Comparison of ENCODE assay signal across 1 cellular context in genomic region chr9:78286946-78287388, GRCh38.
A peak's percentile ranks its signal among the peaks of the same experiment; 100 is the strongest.
TF ChIP-seq lines count a peak whose summit lies in the region.

No MANE protein-coding gene starts in this region.

TF ChIP-seq in HepG2, 621 proteins besides CTCF, POLR2A, EP300 and RAD21 (continued from another document and continues in another):
- no peak for TF ChIP-seq AFF4 (CRISPR knock-in tag; IDR thresholded peaks at IDR 0.05)
- peak; percentile 100 for TF ChIP-seq ZNF710 (CRISPR knock-in tag; IDR thresholded peaks at IDR 0.05; ENCODE audit: borderline replicate concordance)
- TF ChIP-seq SOX6 (IDR thresholded peaks at IDR 0.05) = no peak
- peak; percentile 99 for TF ChIP-seq SOX6 (CRISPR knock-in tag; IDR thresholded peaks at IDR 0.05)
- TF ChIP-seq ATF3 (CRISPR knock-in tag; IDR thresholded peaks at IDR 0.05) = no peak
- TF ChIP-seq ZNF264 (CRISPR knock-in tag; IDR thresholded peaks at IDR 0.05) = 0 out of 2 replicates have a peak, but pooled peaks have one; percentile 46
- TF ChIP-seq CREM (IDR thresholded peaks at IDR 0.05) = peak; percentile 48; the same call in 1 of the 2 replicates
- TF ChIP-seq CREM (CRISPR knock-in tag; IDR thresholded peaks at IDR 0.05) = no peak
- no peak for TF ChIP-seq NONO (IDR thresholded peaks at IDR 0.05)
- TF ChIP-seq NONO (CRISPR knock-in tag; conservative IDR thresholded peaks at IDR 0.05) = no peak
- TF ChIP-seq ZNF549 (CRISPR knock-in tag; IDR thresholded peaks at IDR 0.05) = no peak
- TF ChIP-seq ZNF17 (CRISPR knock-in tag; IDR thresholded peaks at IDR 0.05) = no peak
- TF ChIP-seq ZNF362 (CRISPR knock-in tag; IDR thresholded peaks at IDR 0.05; ENCODE audit: borderline replicate concordance) = peak; percentile 93
- TF ChIP-seq ZBTB10 (CRISPR knock-in tag; IDR thresholded peaks at IDR 0.05; ENCODE audit: borderline replicate concordance) = no peak
- no peak for TF ChIP-seq MAFF (IDR thresholded peaks at IDR 0.05; ENCODE audit: low read depth, low read length)
- TF ChIP-seq ZNF672 (CRISPR knock-in tag; IDR thresholded peaks at IDR 0.05) = no peak
- no peak for TF ChIP-seq ZNF577 (CRISPR knock-in tag; IDR thresholded peaks at IDR 0.05; ENCODE audit: borderline replicate concordance, low read depth)
- TF ChIP-seq ZNF572 (CRISPR knock-in tag; IDR thresholded peaks at IDR 0.05) = no peak
- TF ChIP-seq PRPF4 (IDR thresholded peaks at IDR 0.05; ENCODE audit: low read depth, low read length, poor library complexity, severe bottlenecking) = no peak
- TF ChIP-seq ELF3 (CRISPR knock-in tag; IDR thresholded peaks at IDR 0.05) = peak; percentile 52
- no peak for TF ChIP-seq ZFP41 (CRISPR knock-in tag; IDR thresholded peaks at IDR 0.05; ENCODE audit: borderline replicate concordance)
- TF ChIP-seq RBM39 (IDR thresholded peaks at IDR 0.05; ENCODE audit: low read depth, low read length, poor library complexity, severe bottlenecking) = no peak
- 0 out of 2 replicates have a peak, but pooled peaks have one; percentile 4 for TF ChIP-seq HBP1 (CRISPR knock-in tag; IDR thresholded peaks at IDR 0.05; ENCODE audit: low read depth)
- TF ChIP-seq ZNF296 (CRISPR knock-in tag; conservative IDR thresholded peaks at IDR 0.05) = no peak
- no peak for TF ChIP-seq SRY (CRISPR knock-in tag; IDR thresholded peaks at IDR 0.05)
- no peak for TF ChIP-seq ZBTB44 (CRISPR knock-in tag; IDR thresholded peaks at IDR 0.05)
- 0 out of 2 replicates have a peak, but pooled peaks have one; percentile 22 for TF ChIP-seq NFYB (CRISPR knock-in tag; IDR thresholded peaks at IDR 0.05)
- TF ChIP-seq SP5 (CRISPR knock-in tag; IDR thresholded peaks at IDR 0.05; ENCODE audit: borderline replicate concordance, low read depth) = peak; percentile 66
- no peak for TF ChIP-seq ZNF639 (CRISPR knock-in tag; conservative IDR thresholded peaks at IDR 0.05)
- no peak for TF ChIP-seq SYNCRIP (IDR thresholded peaks at IDR 0.05; ENCODE audit: insufficient read depth, low read depth, low read length)
- no peak for TF ChIP-seq ZNF251 (CRISPR knock-in tag; IDR thresholded peaks at IDR 0.05)
- TF ChIP-seq ZNF644 (CRISPR knock-in tag; IDR thresholded peaks at IDR 0.05; ENCODE audit: low read depth) = peak; percentile 90
- no peak for TF ChIP-seq REST (IDR thresholded peaks at IDR 0.05; ENCODE audit: borderline replicate concordance in 1 of 2, low read depth in 1 of 2, low read length in 2 of 2)
- no peak for TF ChIP-seq NFE2L1 (CRISPR knock-in tag; IDR thresholded peaks at IDR 0.05; ENCODE audit: borderline replicate concordance)
- peak; percentile 28; the same call in 1 of the 2 replicates for TF ChIP-seq RAD51 (IDR thresholded peaks at IDR 0.05; ENCODE audit: borderline replicate concordance)
- no peak for TF ChIP-seq ZKSCAN5 (CRISPR knock-in tag; IDR thresholded peaks at IDR 0.05)
- no peak for TF ChIP-seq EEA1 (CRISPR knock-in tag; IDR thresholded peaks at IDR 0.05; ENCODE audit: borderline replicate concordance)
